ENCODE assay signal across 8 cellular contexts in the genomic region with DNA sequence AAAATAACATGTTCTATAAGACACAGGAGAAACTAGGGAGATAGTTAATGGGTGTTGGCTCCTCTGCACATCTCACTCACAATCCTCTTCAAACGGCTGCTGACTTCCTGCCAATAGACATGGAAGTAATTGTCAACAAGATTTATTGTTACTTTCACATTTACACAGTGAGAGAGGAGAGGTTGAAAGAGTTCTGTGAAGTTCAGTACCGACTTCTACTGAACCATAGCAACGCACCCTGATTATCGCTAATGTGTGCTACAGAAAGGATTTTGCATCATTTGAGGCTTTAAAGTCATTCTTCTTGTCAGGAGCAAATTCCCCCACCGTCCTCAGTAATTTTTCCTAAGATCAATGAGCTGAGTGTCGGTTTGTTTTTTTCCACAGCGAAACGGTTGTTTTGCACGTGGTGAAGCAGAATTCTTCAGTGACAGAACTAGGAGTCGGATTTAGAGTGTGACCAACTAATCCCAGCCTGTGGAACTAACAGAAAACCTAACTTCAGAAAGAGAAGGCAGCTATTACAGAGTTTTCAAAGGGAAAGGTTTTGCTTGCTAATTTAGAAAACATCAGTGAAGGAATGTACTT.
A peak's percentile ranks its signal among the peaks of the same experiment; 100 is the strongest.
DNase-seq lines count a peak whose midpoint lies in the region; ATAC-seq and TF ChIP-seq lines count a peak whose summit lies in the region.

No MANE protein-coding gene starts in this region.

- no peaks in the 10 kb centered on the region for H3K27me3 ChIP-seq in Caco-2 (replicated peaks; ENCODE audit: control insufficient read depth, insufficient read depth, low read length)

- no peaks in the 10 kb centered on the region for H3K4me1 Mint-ChIP-seq in Caco-2 (ENCODE audit: low read depth, unreplicated experiment)

- H3K9me3 ChIP-seq in Caco-2, result no peaks in the 10 kb centered on the region

- peak; percentile 64 for ATAC-seq in GM19025 (IDR thresholded peaks at IDR 0.05; ENCODE audit: low read depth, unreplicated experiment)
- no peak for ATAC-seq in left lobe of liver

- no peaks in the 10 kb centered on the region for H3K9me3 Mint-ChIP-seq in Caco-2 (ENCODE audit: unreplicated experiment)

- POLR2A ChIA-PET in Caco-2 (lab: Charles Lee), result no interaction called here

- no peak overlapping the region for H3K4me3 ChIP-seq in Caco-2 (ENCODE audit: low read depth, low read length)

- no peaks in the 10 kb centered on the region for H3K4me1 ChIP-seq in Caco-2

- no peaks in the 10 kb centered on the region for H3K36me3 ChIP-seq in Caco-2 (ENCODE audit: control insufficient read depth, insufficient read depth, low read length)

- peak; percentile 56 to 82 (median 76) for DNase-seq in NCI-H1417 (lab: John Stamatoyannopoulos, UW)
- peak; percentile 10 for DNase-seq in dermis blood vessel endothelial cell
- peak; percentile 82 for DNase-seq in renal cortical epithelial cell (ENCODE audit: low read depth)
- no peak for DNase-seq in Caco-2
- DNase-seq in NCI-H2171 (lab: John Stamatoyannopoulos, UW), result no peak
- no peak for DNase-seq in NCI-H2196 treated with DMSO at 0.1 percent for 48 hours (lab: John Stamatoyannopoulos, UW; ENCODE audit: unreplicated experiment)
- DNase-seq in left lobe of liver (ENCODE audit: low spot score), result no peak

- H3K27ac Mint-ChIP-seq in Caco-2 (ENCODE audit: unreplicated experiment), result no peak overlapping the region

- CTCF ChIA-PET in Caco-2 (lab: Charles Lee), result no interaction called here

- no TSS peak for BruUV-seq in Caco-2 (replicated peaks; lab: Mats Ljungman, UMichigan)

- TF ChIP-seq CTCF in Caco-2 (IDR thresholded peaks at IDR 0.05; ENCODE audit: insufficient read depth in 1 of 2, low read depth in 1 of 2, low read length in 1 of 2, severe bottlenecking in 1 of 2, unreplicated experiment in 1 of 2), result no peak

- H3K27me3 Mint-ChIP-seq in Caco-2 (ENCODE audit: insufficient read depth, unreplicated experiment), result no peaks in the 10 kb centered on the region

- no peaks in the 10 kb centered on the region for H3K36me3 Mint-ChIP-seq in Caco-2 (ENCODE audit: insufficient read depth, unreplicated experiment)

- H3K4me3 Mint-ChIP-seq in Caco-2 (ENCODE audit: unreplicated experiment), result no peak overlapping the region

- intact Hi-C loops in Caco-2 (cut with micrococcal nuclease; ENCODE audit: unreplicated experiment), result no loop called here

Comparison
In these comparisons a context has a peak if more than half of its experiments do, and no peak if none do; other contexts are left out.
1. DNase-seq: peak in NCI-H1417 (3 of 3), dermis blood vessel endothelial cell (single experiment) and renal cortical epithelial cell (single experiment); none in Caco-2 (0 of 2), NCI-H2171 (single experiment), NCI-H2196 treated with DMSO at 0.1 percent for 48 hours (single experiment) and left lobe of liver (single experiment).